ENCODE assay signal across 8 cellular contexts in genomic region chr19:48363810-48364563, GRCh38. TPM values are rescaled to one million over a fixed set of nuclear protein-coding genes. Genes with fewer than 3 reads are reported as not detected.
DNase-seq lines count a peak whose midpoint lies in the region; ATAC-seq and TF ChIP-seq lines count a peak whose summit lies in the region.

A gene with protein sequence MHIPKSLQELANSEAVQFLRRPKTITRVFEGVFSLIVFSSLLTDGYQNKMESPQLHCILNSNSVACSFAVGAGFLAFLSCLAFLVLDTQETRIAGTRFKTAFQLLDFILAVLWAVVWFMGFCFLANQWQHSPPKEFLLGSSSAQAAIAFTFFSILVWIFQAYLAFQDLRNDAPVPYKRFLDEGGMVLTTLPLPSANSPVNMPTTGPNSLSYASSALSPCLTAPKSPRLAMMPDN (plus strand): TSS chr19:48364367. CDS start chr19:48365843, 1,476 bp downstream.
Gene TMEM143, minus strand, starts transcription at chr19:48363940. Its CDS starts 20 bp downstream, at chr19:48363920.

- peak; percentile 87 for ATAC-seq in HG02642 (IDR thresholded peaks at IDR 0.05; ENCODE audit: poor library complexity, unreplicated experiment)

- H3K4me3 Mint-ChIP-seq in activated naive CD8-positive, alpha-beta T cell treated with anti-CD3 and anti-CD28 coated beads for 36 hours, result peak within 1 kb of the TSS; percentile 86

- DNase-seq in NCI-H1105 (lab: John Stamatoyannopoulos, UW) (peak; percentile 99), SKM-1 (lab: John Stamatoyannopoulos, UW; ENCODE audit: unreplicated experiment) (peak; percentile 92), glomerular visceral epithelial cell (ENCODE audit: extremely low spot score) (peak; percentile 100), occipital lobe (lab: John Stamatoyannopoulos, UW) (peak; percentile 99)
- peak; percentile 99 for DNase-seq in activated naive CD8-positive, alpha-beta T cell treated with anti-CD3 and anti-CD28 coated beads for 36 hours

- peak within 1 kb of the TSS; percentile 93 for H3K27ac Mint-ChIP-seq in activated naive CD8-positive, alpha-beta T cell treated with anti-CD3 and anti-CD28 coated beads for 36 hours

- peak; percentile 58 for TF ChIP-seq POLR2A in GM10847 (IDR thresholded peaks at IDR 0.05; ENCODE audit: extremely low read depth, insufficient read length)

- H3K27ac ChIP-seq in temporal lobe (ENCODE audit: low read depth, low read length), result peak within 1 kb of the TSS; percentile 100

- H3K36me3 Mint-ChIP-seq in activated naive CD8-positive, alpha-beta T cell treated with anti-CD3 and anti-CD28 coated beads for 36 hours, result peaks cover 7% of the 10 kb centered on the region

- peaks cover 14% of the 10 kb centered on the region for H3K4me1 Mint-ChIP-seq in activated naive CD8-positive, alpha-beta T cell treated with anti-CD3 and anti-CD28 coated beads for 36 hours

- no peaks in the 10 kb centered on the region for H3K9me3 Mint-ChIP-seq in activated naive CD8-positive, alpha-beta T cell treated with anti-CD3 and anti-CD28 coated beads for 36 hours

- H3K27me3 Mint-ChIP-seq in activated naive CD8-positive, alpha-beta T cell treated with anti-CD3 and anti-CD28 coated beads for 36 hours, result peaks cover 4% of the 10 kb centered on the region

RNA-seq across cellular contexts. Expression of the first gene that starts in this region (rescaled TPM):
- under 1 TPM in 1 of 2 experiments, not detected in 1; 0.31 TPM for total RNA-seq in activated naive CD8-positive, alpha-beta T cell treated with anti-CD3 and anti-CD28 coated beads for 36 hours
- total RNA-seq in occipital lobe (not detected), temporal lobe (not detected)

RNA-seq across cellular contexts. Expression of gene TMEM143, which starts in this region (rescaled TPM):
- total RNA-seq in activated naive CD8-positive, alpha-beta T cell treated with anti-CD3 and anti-CD28 coated beads for 36 hours, result 10 to 100 TPM; 15.5 to 16.6 TPM
- total RNA-seq in occipital lobe, result 3.9 TPM
- 3.2 TPM for total RNA-seq in temporal lobe

Comparison
In these comparisons a context has a peak if more than half of its experiments do, and no peak if none do; other contexts are left out.
1. Peak in every context shown above with its lines: DNase-seq, ATAC-seq and H3K27ac ChIP-seq.